In genomic region chr3:27721717-27722564, GRCh38 we compare ENCODE assay signal across 8 cellular contexts. TPM values are rescaled to one million over a fixed set of nuclear protein-coding genes. Genes with fewer than 3 reads are reported as not detected.
DNase-seq lines count a peak whose midpoint lies in the region; ATAC-seq and TF ChIP-seq lines count a peak whose summit lies in the region.

TSS of gene EOMES (minus strand) at chr3:27722323. CDS start at chr3:27722294, 29 bp downstream.

- no peaks in the 10 kb centered on the region for H3K9me3 Mint-ChIP-seq in effector memory CD8-positive, alpha-beta T cell
- no peaks in the 10 kb centered on the region for H3K9me3 Mint-ChIP-seq in naive thymus-derived CD8-positive, alpha-beta T cell
- H3K9me3 Mint-ChIP-seq in type B pancreatic cell = peaks cover 5% of the 10 kb centered on the region

- peaks cover 9 to 25% of the 10 kb centered on the region in 2 donors for H3K27me3 Mint-ChIP-seq in effector memory CD8-positive, alpha-beta T cell
- H3K27me3 Mint-ChIP-seq in naive thymus-derived CD8-positive, alpha-beta T cell = peaks cover 26 to 50% (median 45%) of the 10 kb centered on the region in 5 donors
- H3K27me3 Mint-ChIP-seq in type B pancreatic cell = peaks cover 94% of the 10 kb centered on the region

- DNase-seq in 8988T (peak; percentile 92), NCI-H510A treated with DMSO at 0.1 percent for 48 hours (lab: John Stamatoyannopoulos, UW) (peak; percentile 32), type B pancreatic cell (ENCODE audit: extremely low spot score, unreplicated experiment) (no peak)
- peak; percentile 65 to 71 for DNase-seq in activated CD4-positive, alpha-beta T cell treated with anti-CD3 and anti-CD28 coated beads, Interleukin-2, amount 50 U/mL, for 48 hours
- DNase-seq in effector memory CD8-positive, alpha-beta T cell = peak; percentile 79 to 81 (median 79)
- DNase-seq in naive thymus-derived CD8-positive, alpha-beta T cell = peak; percentile 63 to 90 (median 76)

- TF ChIP-seq CTCF in type B pancreatic cell (conservative IDR thresholded peaks at IDR 0.05) = peak; percentile 68

- POLR2A ChIA-PET in naive thymus-derived CD8-positive, alpha-beta T cell (lab: Charles Lee) = interaction anchor here (0.6 to 3.1 kb wide), 23 partner anchors 10 to 1419 kb away, joined by 3 to 14 read pairs (median 4); partner anchors contain the start of gene SLC4A7

- peaks cover 41% of the 10 kb centered on the region in 2 donors for H3K4me1 Mint-ChIP-seq in effector memory CD8-positive, alpha-beta T cell (ENCODE audit: low read depth in 2 of 2)
- peaks cover 10 to 45% (median 37%) of the 10 kb centered on the region in 4 donors for H3K4me1 Mint-ChIP-seq in naive thymus-derived CD8-positive, alpha-beta T cell
- peaks cover 18% of the 10 kb centered on the region for H3K4me1 Mint-ChIP-seq in type B pancreatic cell (ENCODE audit: unreplicated experiment)

- peaks cover 66% of the 10 kb centered on the region for H3K36me3 Mint-ChIP-seq in effector memory CD8-positive, alpha-beta T cell (ENCODE audit: insufficient read depth)
- H3K36me3 Mint-ChIP-seq in naive thymus-derived CD8-positive, alpha-beta T cell = peaks cover 0 to 18% (median 11%) of the 10 kb centered on the region in 3 donors
- no peaks in the 10 kb centered on the region for H3K36me3 Mint-ChIP-seq in type B pancreatic cell

- peak within 1 kb of the TSS; percentile 98 to 99 for H3K27ac Mint-ChIP-seq in effector memory CD8-positive, alpha-beta T cell
- H3K27ac Mint-ChIP-seq in naive thymus-derived CD8-positive, alpha-beta T cell = peak within 1 kb of the TSS in 7 of 10 donors; percentile 44 to 88 (median 71)
- peak within 1 kb of the TSS; percentile 13 for H3K27ac Mint-ChIP-seq in type B pancreatic cell

- ATAC-seq in GM18520 (IDR thresholded peaks at IDR 0.05; ENCODE audit: unreplicated experiment) = peak; percentile 35
- ATAC-seq in HG03039 (IDR thresholded peaks at IDR 0.05; ENCODE audit: unreplicated experiment) = peak; percentile 34
- peak; percentile 73 for ATAC-seq in effector memory CD8-positive, alpha-beta T cell (replicated peaks)
- ATAC-seq in naive thymus-derived CD8-positive, alpha-beta T cell = peak; percentile 77 to 81

- H3K4me3 Mint-ChIP-seq in effector memory CD8-positive, alpha-beta T cell = peak within 1 kb of the TSS; percentile 100
- peak within 1 kb of the TSS; percentile 85 to 98 (median 90) for H3K4me3 Mint-ChIP-seq in naive thymus-derived CD8-positive, alpha-beta T cell
- peak within 1 kb of the TSS; percentile 77 for H3K4me3 Mint-ChIP-seq in type B pancreatic cell

RNA-seq across cellular contexts. Expression of gene EOMES, which starts in this region (rescaled TPM):
- total RNA-seq in naive thymus-derived CD8-positive, alpha-beta T cell = 1 to 10 TPM; 4.6 to 6.1 TPM
- polyA plus RNA-seq in naive thymus-derived CD8-positive, alpha-beta T cell = 100 to 1,000 TPM in 1 of 3 donors, 1 to 10 TPM in 2; 6.2 to 103 (median 8.4) TPM
- total RNA-seq in type B pancreatic cell (ENCODE audit: low replicate concordance) = not detected in 2 replicates

Comparison
In these comparisons a context has a peak if more than half of its experiments do, and no peak if none do; other contexts are left out.
1. H3K27ac Mint-ChIP-seq: peak in every context shown above with its lines; median percentile 98 in effector memory CD8-positive, alpha-beta T cell; 71 in naive thymus-derived CD8-positive, alpha-beta T cell; 13 in type B pancreatic cell.